18 cellular contexts compared by ENCODE assay signal in the genomic region with DNA sequence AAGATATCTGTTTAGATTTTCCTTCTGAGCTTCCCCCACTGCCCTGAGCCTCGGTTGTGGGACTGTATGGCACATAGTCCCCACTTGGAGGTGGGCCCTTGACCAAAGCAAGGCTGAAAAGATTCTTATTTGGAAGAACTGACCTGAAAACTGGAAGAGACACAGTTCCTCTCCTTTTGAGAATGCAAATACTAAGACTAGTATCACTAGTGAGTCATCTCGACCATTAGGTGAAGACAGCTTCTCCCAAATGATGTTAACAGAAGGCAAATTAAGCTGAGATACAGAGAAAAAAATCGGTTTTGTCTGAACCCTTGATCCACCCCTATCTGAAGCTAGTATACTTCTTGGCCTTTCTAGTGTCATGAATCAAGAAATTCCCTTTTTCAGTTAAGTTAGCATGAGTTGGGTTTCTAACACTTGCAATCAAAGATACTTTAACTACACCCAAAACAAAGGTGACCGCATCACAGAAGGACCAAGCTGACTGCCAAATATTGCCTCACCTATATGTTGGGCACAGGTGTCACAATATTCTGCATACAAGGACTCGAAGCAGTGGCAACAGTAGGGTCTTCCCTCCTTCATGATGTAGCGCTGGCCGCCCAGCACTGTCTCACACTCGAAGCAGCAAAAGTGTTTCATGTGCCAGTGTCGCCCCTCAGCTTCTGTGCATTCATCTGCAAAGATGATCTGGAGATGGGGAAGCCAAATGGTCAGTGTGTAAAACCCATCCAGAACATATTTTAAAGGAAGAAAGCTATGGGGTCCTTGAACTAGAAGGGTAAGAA.
DNase-seq lines count a peak whose midpoint lies in the region; ATAC-seq and TF ChIP-seq lines count a peak whose summit lies in the region.
"Had no signal": no experiment of that assay in that cellular context is flagged by ENCODE, and none has a peak within 500 bp of the region (broad histone marks: within the 10 kb centered on the region; RNA-seq: fewer than 3 reads in every experiment).

No MANE protein-coding gene starts in this region.

- DNase-seq in hepatocyte (ENCODE audit: low spot score) = no peak
- no peak for DNase-seq in GF-D8 (lab: John Stamatoyannopoulos, UW)
- no peak for DNase-seq in mucosa of descending colon
- no peak for DNase-seq in activated CD4-positive, alpha-beta T cell treated with anti-CD3 and anti-CD28 coated beads for 1 hour
- DNase-seq: BE2C; CD4-positive, alpha-beta memory T cell; DMS 273 treated with DMSO at 0.1 percent for 48 hours; NCI-H187; NCI-H2171; NCI-H82; Peyer's patch; SHP77 had no signal

- H3K4me3 ChIP-seq in OCI-LY3 (ENCODE audit: low read length) (no peak overlapping the region), hepatocyte (no peak overlapping the region), stomach smooth muscle (ENCODE audit: low read length in 2 of 2) (no peak overlapping the region), mucosa of descending colon (no peak overlapping the region)
- H3K4me3 ChIP-seq: K562, Peyer's patch had no signal

- no peaks in the 10 kb centered on the region for H4K20me1 ChIP-seq in OCI-LY3 (ENCODE audit: insufficient read depth, low read length)
- H4K20me1 ChIP-seq in hepatocyte (ENCODE audit: insufficient read depth, poor library complexity, severe bottlenecking) = no peaks in the 10 kb centered on the region

- no peaks in the 10 kb centered on the region for H3K27me3 ChIP-seq in OCI-LY3 (ENCODE audit: low read depth, low read length)
- H3K27me3 ChIP-seq in hepatocyte = no peaks in the 10 kb centered on the region
- H3K27me3 ChIP-seq in stomach smooth muscle (ENCODE audit: control insufficient read depth in 1 of 2, insufficient read depth in 2 of 2, low read length in 2 of 2) = no peaks in the 10 kb centered on the region
- H3K27me3 ChIP-seq: BE2C, Peyer's patch had no signal

- H2AFZ ChIP-seq in OCI-LY3 (ENCODE audit: low read depth, low read length) (no peak overlapping the region), hepatocyte (no peak overlapping the region)

- TF ChIP-seq CTCF in OCI-LY3 (IDR thresholded peaks at IDR 0.05; ENCODE audit: low read depth, low read length) = no peak
- TF ChIP-seq CTCF in hepatocyte (IDR thresholded peaks at IDR 0.05; ENCODE audit: poor library complexity) = no peak
- no peak for TF ChIP-seq CTCF in mucosa of descending colon (IDR thresholded peaks at IDR 0.05)

- ATAC-seq in GM19351 (IDR thresholded peaks at IDR 0.05; ENCODE audit: unreplicated experiment) (peak; percentile 50), GM19324 (IDR thresholded peaks at IDR 0.05; ENCODE audit: low FRiP score, unreplicated experiment) (no peak), mucosa of descending colon (no peak)
- ATAC-seq: K562, SK-N-SH treated with all-trans-retinoic acid at 6 μM for 48 hours had no signal

- no peaks in the 10 kb centered on the region for H3K36me3 ChIP-seq in OCI-LY3 (replicated peaks; ENCODE audit: low read depth, low read length)
- no peaks in the 10 kb centered on the region for H3K36me3 ChIP-seq in hepatocyte (replicated peaks; ENCODE audit: insufficient read depth, low read depth)
- H3K36me3 ChIP-seq in stomach smooth muscle (ENCODE audit: control insufficient read depth in 2 of 2, insufficient read depth in 2 of 2, low read length in 2 of 2) = peaks cover 30 to 47% of the 10 kb centered on the region in 2 donors
- no peaks in the 10 kb centered on the region for H3K36me3 ChIP-seq in mucosa of descending colon (ENCODE audit: low read depth)
- H3K36me3 ChIP-seq: BE2C had no signal

- H3K9ac ChIP-seq in OCI-LY3 (ENCODE audit: low read length) (no peak overlapping the region), stomach smooth muscle (ENCODE audit: low read length in 2 of 2) (no peak overlapping the region)

- no peaks in the 10 kb centered on the region for H3K9me2 ChIP-seq in hepatocyte (replicated peaks; ENCODE audit: insufficient read depth)

- H3K27ac ChIP-seq in OCI-LY3 (ENCODE audit: low read length) = no peak overlapping the region
- H3K27ac ChIP-seq in hepatocyte = peak overlapping the region; percentile 88
- peak overlapping the region; percentile 96 for H3K27ac ChIP-seq in stomach smooth muscle (ENCODE audit: low read length)

- WGBS in hepatocyte (ENCODE audit: low lambda C conversion rate, missing lambda C conversion rate) = 97% methylated on average over 9 of the region's 9 CpGs

- H3K4me2 ChIP-seq in OCI-LY3 (ENCODE audit: low read length) (peak overlapping the region; percentile 33), hepatocyte (no peak overlapping the region)

- H3K4me1 ChIP-seq in OCI-LY3 (ENCODE audit: low read length) (peaks cover 9% of the 10 kb centered on the region), hepatocyte (ENCODE audit: insufficient read depth) (peaks cover 39% of the 10 kb centered on the region), stomach smooth muscle (ENCODE audit: control insufficient read depth, insufficient read depth, low read length) (peaks cover 45% of the 10 kb centered on the region), mucosa of descending colon (ENCODE audit: low read depth) (peaks cover 38% of the 10 kb centered on the region)

- H3K9me3 ChIP-seq in OCI-LY3 (ENCODE audit: insufficient read depth, low read length) = no peaks in the 10 kb centered on the region
- no peaks in the 10 kb centered on the region for H3K9me3 ChIP-seq in hepatocyte (ENCODE audit: low read depth)
- no peaks in the 10 kb centered on the region for H3K9me3 ChIP-seq in stomach smooth muscle (ENCODE audit: control insufficient read depth in 2 of 2, low read length in 2 of 2)
- no peaks in the 10 kb centered on the region for H3K9me3 ChIP-seq in mucosa of descending colon
- H3K9me3 ChIP-seq: BE2C, Peyer's patch had no signal

- no peaks in the 10 kb centered on the region for H3K79me2 ChIP-seq in OCI-LY3 (ENCODE audit: low read length)
- H3K79me2 ChIP-seq in hepatocyte = no peaks in the 10 kb centered on the region

- intact Hi-C loops in mucosa of descending colon (cut with DNase I, micrococcal nuclease) = no loop called here
